Comparison of ENCODE assay signal across 11 cellular contexts in the genomic region with DNA sequence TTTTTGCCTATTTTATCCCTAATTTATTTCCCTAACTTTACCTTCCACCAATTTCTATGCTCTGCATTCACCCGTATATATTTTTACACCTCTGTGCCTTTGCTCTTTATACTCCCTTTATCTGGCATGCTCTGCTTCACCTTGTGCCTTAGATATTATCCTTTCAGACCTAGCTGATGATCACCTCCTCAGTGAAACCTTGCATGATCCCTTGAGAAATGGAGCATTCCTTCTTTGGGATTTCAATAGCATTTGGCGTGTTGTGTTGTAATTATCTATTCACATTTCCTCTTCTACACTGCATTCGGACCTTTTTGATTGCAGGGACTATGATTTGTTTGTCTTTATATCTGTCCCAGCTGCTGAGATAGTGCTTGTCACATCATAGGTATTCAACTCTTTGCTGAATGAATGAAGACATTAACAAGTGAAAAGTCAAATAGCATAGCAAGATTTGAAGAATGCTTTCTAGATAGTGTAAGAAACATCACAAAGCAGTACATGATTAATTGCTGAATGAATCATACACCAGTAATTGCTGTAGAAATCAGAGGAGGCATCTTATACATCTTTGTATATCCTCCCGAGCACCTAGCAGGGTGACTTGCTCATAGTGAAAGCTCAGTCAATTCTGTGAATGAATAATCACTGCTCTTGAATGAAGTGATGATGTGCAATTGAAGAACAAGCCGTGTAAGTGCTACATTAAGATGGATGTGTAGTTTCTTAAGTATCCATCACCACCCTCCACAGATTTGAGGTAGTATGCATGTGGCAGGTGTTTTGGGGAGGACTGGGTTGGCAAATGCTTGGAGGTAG. TPM values are rescaled to one million over a fixed set of nuclear protein-coding genes. Genes with fewer than 3 reads are reported as not detected.
DNase-seq lines count a peak whose midpoint lies in the region; ATAC-seq, FAIRE-seq and TF ChIP-seq lines count a peak whose summit lies in the region.
"Had no signal": no experiment of that assay in that cellular context is flagged by ENCODE, and none has a peak within 500 bp of the region (broad histone marks: within the 10 kb centered on the region; RNA-seq: fewer than 3 reads in every experiment).

No MANE protein-coding gene starts in this region.

- DNase-seq in activated CD4-positive, alpha-beta T cell treated with anti-CD3 and anti-CD28 coated beads, Interleukin-2, amount 10 ng/mL, durations not matched to agents 24 days and 14 days, result peak; percentile 69
- DNase-seq in activated CD4-positive, alpha-beta T cell treated with anti-CD3 and anti-CD28 coated beads for 1 hour, result no peak
- DNase-seq in activated CD4-positive, alpha-beta memory T cell treated with anti-CD3 and anti-CD28 coated beads, Interleukin-2, amount 10 ng/mL, durations not matched to agents 7 days and 5 days, result peak; percentile 24
- DNase-seq in stimulated activated CD4-positive, alpha-beta T cell treated with anti-CD3 and anti-CD28 coated beads, TNF-alpha, amount 100 ng/mL, for 48 hours (ENCODE audit: low read depth in 3 of 3), result peak in 2 of 3 donors; percentile 12 to 21
- no peak for DNase-seq in pancreas
- DNase-seq in T-cell, result no peak
- DNase-seq in prostate gland (ENCODE audit: low spot score), result no peak
- DNase-seq: NCI-H524, trophoblast cell had no signal

- 37 to 42% methylated on average over 5 of the region's 5 CpGs for WGBS in pancreas, 2 donors
- WGBS in prostate gland, result 72% methylated on average over 5 of the region's 5 CpGs

- no peaks in the 10 kb centered on the region for H3K9me3 ChIP-seq in pancreas
- H3K9me3 ChIP-seq in prostate gland, result no peaks in the 10 kb centered on the region

- CTCF ChIA-PET in activated CD4-positive, alpha-beta memory T cell treated with anti-CD3 and anti-CD28 coated beads, Interleukin-2, amount 10 ng/mL, durations not matched to agents 7 days and 5 days (lab: Charles Lee), result interaction anchor here (1.3 kb wide), 1 partner anchor 214 kb away, joined by 3 read pairs; no protein-coding TSS in a partner anchor
- CTCF ChIA-PET in T-cell (lab: Charles Lee), result no interaction called here

- peaks cover 6% of the 10 kb centered on the region for H3K36me3 Mint-ChIP-seq in activated CD4-positive, alpha-beta T cell treated with anti-CD3 and anti-CD28 coated beads, Interleukin-2, amount 10 ng/mL, durations not matched to agents 24 days and 14 days (ENCODE audit: low read depth)
- H3K36me3 Mint-ChIP-seq in activated CD4-positive, alpha-beta memory T cell treated with anti-CD3 and anti-CD28 coated beads, Interleukin-2, amount 10 ng/mL, durations not matched to agents 7 days and 5 days (ENCODE audit: low read depth), result peaks cover 16% of the 10 kb centered on the region
- H3K36me3 Mint-ChIP-seq in T-cell, result no peaks in the 10 kb centered on the region

- H3K27ac ChIP-seq in pancreas (no peak overlapping the region), prostate gland (peak overlapping the region in 1 of 2 donors; percentile 99)

- POLR2A ChIA-PET in activated CD4-positive, alpha-beta memory T cell treated with anti-CD3 and anti-CD28 coated beads, Interleukin-2, amount 10 ng/mL, durations not matched to agents 7 days and 5 days (lab: Charles Lee), result no interaction called here
- POLR2A ChIA-PET in T-cell (lab: Charles Lee), result no interaction called here

- FAIRE-seq in pancreas (lab: Jason Lieb, UNC), result no peak

- H3K9me3 Mint-ChIP-seq in activated CD4-positive, alpha-beta T cell treated with anti-CD3 and anti-CD28 coated beads, Interleukin-2, amount 10 ng/mL, durations not matched to agents 24 days and 14 days, result no peaks in the 10 kb centered on the region
- H3K9me3 Mint-ChIP-seq in activated CD4-positive, alpha-beta memory T cell treated with anti-CD3 and anti-CD28 coated beads, Interleukin-2, amount 10 ng/mL, durations not matched to agents 7 days and 5 days, result no peaks in the 10 kb centered on the region
- no peaks in the 10 kb centered on the region for H3K9me3 Mint-ChIP-seq in T-cell
- H3K9me3 Mint-ChIP-seq: activated T-helper 2 cell treated with anti-CD3 and anti-CD28 coated beads, Interferon-gamma antibody, Interleukin-2, Interleukin-4, amounts not matched to agents 10 μg/mL and 5 μg/mL and 100 μg/mL, durations not matched to agents 14 hours and 24 hours and 36 hours had no signal

- ATAC-seq in HG02870 (IDR thresholded peaks at IDR 0.05; ENCODE audit: unreplicated experiment) (peak; percentile 53), pancreas (no peak), T-cell (replicated peaks in 1 of 4) (no peak)

- H3K4me3 Mint-ChIP-seq in activated CD4-positive, alpha-beta T cell treated with anti-CD3 and anti-CD28 coated beads, Interleukin-2, amount 10 ng/mL, durations not matched to agents 24 days and 14 days, result no peak overlapping the region
- no peak overlapping the region for H3K4me3 Mint-ChIP-seq in activated CD4-positive, alpha-beta memory T cell treated with anti-CD3 and anti-CD28 coated beads, Interleukin-2, amount 10 ng/mL, durations not matched to agents 7 days and 5 days
- no peak overlapping the region for H3K4me3 Mint-ChIP-seq in T-cell

- TF ChIP-seq POLR2A in prostate gland (IDR thresholded peaks at IDR 0.05), result no peak

- H3K4me1 Mint-ChIP-seq in activated CD4-positive, alpha-beta T cell treated with anti-CD3 and anti-CD28 coated beads, Interleukin-2, amount 10 ng/mL, durations not matched to agents 24 days and 14 days, result peaks cover 16% of the 10 kb centered on the region
- peaks cover 27% of the 10 kb centered on the region for H3K4me1 Mint-ChIP-seq in activated CD4-positive, alpha-beta memory T cell treated with anti-CD3 and anti-CD28 coated beads, Interleukin-2, amount 10 ng/mL, durations not matched to agents 7 days and 5 days
- H3K4me1 Mint-ChIP-seq in T-cell, result peaks cover 25 to 30% (median 28%) of the 10 kb centered on the region in 3 donors

- intact Hi-C loops in activated CD4-positive, alpha-beta T cell treated with anti-CD3 and anti-CD28 coated beads, Interleukin-2, amount 10 ng/mL, durations not matched to agents 24 days and 14 days (cut with micrococcal nuclease), result loop anchor here (1.0 to 10.0 kb wide), 8 partner anchors 22 to 1056 kb away; partner anchors contain the start of genes ARHGAP19, PI4K2A, PIK3AP1 and TCTN3
- intact Hi-C loops in pancreas (cut with DNase I) (no loop called here), prostate gland (cut with DNase I) (no loop called here)

- no peak overlapping the region for H3K4me3 ChIP-seq in pancreas
- no peak overlapping the region for H3K4me3 ChIP-seq in prostate gland

- no peak overlapping the region for H3K27ac Mint-ChIP-seq in activated CD4-positive, alpha-beta T cell treated with anti-CD3 and anti-CD28 coated beads, Interleukin-2, amount 10 ng/mL, durations not matched to agents 24 days and 14 days
- no peak overlapping the region for H3K27ac Mint-ChIP-seq in activated CD4-positive, alpha-beta memory T cell treated with anti-CD3 and anti-CD28 coated beads, Interleukin-2, amount 10 ng/mL, durations not matched to agents 7 days and 5 days
- no peak overlapping the region for H3K27ac Mint-ChIP-seq in T-cell
- H3K27ac Mint-ChIP-seq: activated T-helper 2 cell treated with anti-CD3 and anti-CD28 coated beads, Interferon-gamma antibody, Interleukin-2, Interleukin-4, amounts not matched to agents 10 μg/mL and 5 μg/mL and 100 μg/mL, durations not matched to agents 14 hours and 24 hours and 36 hours had no signal

- H3K27me3 Mint-ChIP-seq in activated CD4-positive, alpha-beta T cell treated with anti-CD3 and anti-CD28 coated beads, Interleukin-2, amount 10 ng/mL, durations not matched to agents 24 days and 14 days, result peaks cover 18% of the 10 kb centered on the region
- H3K27me3 Mint-ChIP-seq in activated CD4-positive, alpha-beta memory T cell treated with anti-CD3 and anti-CD28 coated beads, Interleukin-2, amount 10 ng/mL, durations not matched to agents 7 days and 5 days, result peaks cover 1% of the 10 kb centered on the region
- peaks cover 0 to 3% of the 10 kb centered on the region in 2 donors for H3K27me3 Mint-ChIP-seq in T-cell

- H3K36me3 ChIP-seq in pancreas, result peaks cover 0 to 6% (median 0%) of the 10 kb centered on the region in 3 donors
- H3K36me3 ChIP-seq in prostate gland, result no peaks in the 10 kb centered on the region

- H3K27me3 ChIP-seq in pancreas, result no peaks in the 10 kb centered on the region
- no peaks in the 10 kb centered on the region for H3K27me3 ChIP-seq in prostate gland (replicated peaks; ENCODE audit: insufficient read depth)

- TF ChIP-seq CTCF in pancreas (IDR thresholded peaks at IDR 0.05), result no peak
- no peak for TF ChIP-seq CTCF in prostate gland (IDR thresholded peaks at IDR 0.05)

- H3K4me1 ChIP-seq in pancreas (peaks cover 15 to 32% (median 24%) of the 10 kb centered on the region in 3 donors), prostate gland (replicated peaks) (peaks cover 2% of the 10 kb centered on the region)

RNA-seq across cellular contexts. Expression of gene TM9SF3, which starts 2.0 kb away (rescaled TPM):
- total RNA-seq in activated CD4-positive, alpha-beta T cell treated with anti-CD3 and anti-CD28 coated beads, Interleukin-2, amount 10 ng/mL, durations not matched to agents 24 days and 14 days, result 84.5 and 86.1 TPM in 2 replicates
- total RNA-seq in activated CD4-positive, alpha-beta memory T cell treated with anti-CD3 and anti-CD28 coated beads, Interleukin-2, amount 10 ng/mL, durations not matched to agents 7 days and 5 days, result 10 to 100 TPM; 82.8 to 85.4 TPM
- total RNA-seq in pancreas (100 to 1,000 TPM in 2 of 6 donors, 10 to 100 TPM in 4; 54.4 to 110 (median 77.4) TPM), T-cell (10 to 100 TPM; 72.1 to 95.7 (median 80.5) TPM), prostate gland (100 to 1,000 TPM in 1 of 2 donors, 10 to 100 TPM in 1; 74.1 to 165 TPM)
- polyA plus RNA-seq in pancreas, result 10 to 100 TPM; 15.5 to 31.8 TPM

Comparison
In these comparisons a context has a peak if more than half of its experiments do, and no peak if none do; other contexts are left out.
1. DNase-seq: peak in activated CD4-positive, alpha-beta T cell treated with anti-CD3 and anti-CD28 coated beads, Interleukin-2, amount 10 ng/mL, durations not matched to agents 24 days and 14 days (single experiment), activated CD4-positive, alpha-beta memory T cell treated with anti-CD3 and anti-CD28 coated beads, Interleukin-2, amount 10 ng/mL, durations not matched to agents 7 days and 5 days (single experiment) and stimulated activated CD4-positive, alpha-beta T cell treated with anti-CD3 and anti-CD28 coated beads, TNF-alpha, amount 100 ng/mL, for 48 hours (2 of 3); none in activated CD4-positive, alpha-beta T cell treated with anti-CD3 and anti-CD28 coated beads for 1 hour (single experiment), pancreas (0 of 6), T-cell (0 of 34) and prostate gland (single experiment).